ENCODE assay signal across 33 cellular contexts in genomic region chr4:26530094-26530493, GRCh38. TPM values are rescaled to one million over a fixed set of nuclear protein-coding genes. Genes with fewer than 3 reads are reported as not detected.
"Had no signal": no experiment of that assay in that cellular context is flagged by ENCODE, and none has a peak within 500 bp of the region (broad histone marks: within the 10 kb centered on the region; RNA-seq: fewer than 3 reads in every experiment).

No MANE protein-coding gene starts in this region.

- H2AFZ ChIP-seq: parathyroid adenoma had no signal

- H3K4me1 ChIP-seq: left lung, lower lobe of right lung, neural progenitor cell, parathyroid adenoma, psoas muscle, right atrium auricular region, right lobe of liver, testis, thyroid gland, transverse colon, upper lobe of left lung had no signal

- H3K27ac ChIP-seq: left lung, lower lobe of right lung, neural progenitor cell, neutrophil, parathyroid adenoma, psoas muscle, right atrium auricular region, right lobe of liver, skin epidermis, stomach, testis, thyroid gland, upper lobe of left lung had no signal

- H3K79me2 ChIP-seq: parathyroid adenoma had no signal

- H3K9ac ChIP-seq: neural progenitor cell, parathyroid adenoma had no signal

- H3K4me3 ChIP-seq: left lung, lower lobe of right lung, neural progenitor cell, psoas muscle, right atrium auricular region, right lobe of liver, skin epidermis, stomach, testis, thyroid gland, transverse colon, upper lobe of left lung had no signal

- H3K9me3 ChIP-seq: left lung, lower lobe of right lung, neutrophil, psoas muscle, right atrium auricular region, right lobe of liver, stomach, testis, thyroid gland, transverse colon had no signal

- H3K36me3 ChIP-seq: left lung, lower lobe of right lung, neural progenitor cell, neutrophil, right atrium auricular region, right lobe of liver, stomach, thyroid gland, transverse colon, upper lobe of left lung had no signal

- DNase-seq: immature natural killer cell; kidney; left colon; left lung; lower lobe of right lung; mesendoderm; naive B cell; natural killer cell; nephron progenitor cell; psoas muscle; right lobe of liver; stimulated activated CD4-positive, alpha-beta T cell treated with anti-CD3 and anti-CD28 coated beads, Interleukin-12 subunit alpha, Interleukin-12 subunit beta, amount 100 ng/mL, for 4 hours; stimulated activated CD4-positive, alpha-beta T cell treated with anti-CD3 and anti-CD28 coated beads, Interleukin-15, amount 100 ng/mL, for 24 hours; stimulated activated CD4-positive, alpha-beta T cell treated with anti-CD3 and anti-CD28 coated beads, Interleukin-2, amount 100 ng/mL, for 24 hours; stimulated activated CD4-positive, alpha-beta T cell treated with anti-CD3 and anti-CD28 coated beads, Interleukin-4, amount 100 ng/mL, for 1 hour; stimulated activated naive B cell treated with anti-CD40 and anti-IgM and Interleukin-4, amounts not matched to agents 10 μg/mL and 1 μg/mL and 100 μg/mL, for 72 hours; stimulated activated naive CD8-positive, alpha-beta T cell treated with anti-CD3 and anti-CD28 coated beads, Interleukin-15, Interleukin-2, amounts not matched to agents 100 U/mL and 50 U/mL, for 24 hours; stomach; testis; thyroid gland; transverse colon; upper lobe of left lung had no signal

- ATAC-seq: left colon; left lung; lower lobe of right lung; natural killer cell; psoas muscle; right lobe of liver; stimulated activated naive B cell treated with anti-CD40 and anti-IgM and Interleukin-4, amounts not matched to agents 10 μg/mL and 1 μg/mL and 100 μg/mL, for 72 hours; stimulated activated naive CD8-positive, alpha-beta T cell treated with anti-CD3 and anti-CD28 coated beads, Interleukin-15, Interleukin-2, amounts not matched to agents 100 U/mL and 50 U/mL, for 24 hours had no signal

- H3K4me2 ChIP-seq: neural progenitor cell had no signal

- H3K27me3 ChIP-seq: left lung, neural progenitor cell, neutrophil, right atrium auricular region, right lobe of liver, stomach, testis, thyroid gland, transverse colon, upper lobe of left lung had no signal

RNA-seq across cellular contexts. Expression of gene CCKAR, which starts 39.8 kb away (rescaled TPM):
- total RNA-seq: kidney, left colon, left lung, liver, lower lobe of right lung, mesothelial cell of epicardium, mononuclear cell, natural killer cell, occipital lobe, osteocyte, posterior vena cava, psoas muscle, right atrium auricular region, right lobe of liver, thyroid gland, upper lobe of left lung had no signal
- polyA plus RNA-seq: immature natural killer cell, liver, psoas muscle had no signal
